In genomic region chr9:104899759-104900247, GRCh38 we compare ENCODE assay signal across 1 cellular context.
TF ChIP-seq lines count a peak whose summit lies in the region.

No MANE protein-coding gene starts in this region.

TF ChIP-seq in HepG2, 621 proteins besides CTCF, POLR2A, EP300 and RAD21 (continued from another document and continues in another):
- TF ChIP-seq ZBTB49 (CRISPR knock-in tag; IDR thresholded peaks at IDR 0.05; ENCODE audit: borderline replicate concordance) (no peak), NR2F2 (IDR thresholded peaks at IDR 0.05; ENCODE audit: borderline replicate concordance, low read depth) (peak; percentile 21; the same call in 1 of the 2 replicates), ZNF687 (CRISPR knock-in tag; IDR thresholded peaks at IDR 0.05) (peak; percentile 54), ZNF207 (IDR thresholded peaks at IDR 0.05; ENCODE audit: borderline replicate concordance) (no peak), ARID4A (CRISPR knock-in tag; IDR thresholded peaks at IDR 0.05; ENCODE audit: borderline replicate concordance) (peak; percentile 57; the same call in 1 of the 2 replicates), ZGPAT (CRISPR knock-in tag; IDR thresholded peaks at IDR 0.05) (peak; percentile 80), GATAD2A (CRISPR knock-in tag; IDR thresholded peaks at IDR 0.05) (peak; percentile 98), SAP130 (CRISPR knock-in tag; IDR thresholded peaks at IDR 0.05; ENCODE audit: low read depth) (peak; percentile 80), ZNF597 (CRISPR knock-in tag; IDR thresholded peaks at IDR 0.05) (no peak), FOXP4 (CRISPR knock-in tag; IDR thresholded peaks at IDR 0.05) (peak; percentile 91), ATF7-NPFF (CRISPR knock-in tag; IDR thresholded peaks at IDR 0.05; ENCODE audit: low read depth) (0 out of 2 replicates have a peak, but pooled peaks have one; percentile 30), AKAP8 (CRISPR knock-in tag; IDR thresholded peaks at IDR 0.05) (0 out of 2 replicates have a peak, but pooled peaks have one; percentile 59), SRF (IDR thresholded peaks at IDR 0.05; ENCODE audit: low read depth, low read length) (no peak), SOX5 (CRISPR knock-in tag; IDR thresholded peaks at IDR 0.05; ENCODE audit: borderline replicate concordance) (peak; percentile 91), SKI (IDR thresholded peaks at IDR 0.05; ENCODE audit: partially characterized antibody) (peak; percentile 70), RFXANK (CRISPR knock-in tag; IDR thresholded peaks at IDR 0.05) (no peak), CEBPZ (IDR thresholded peaks at IDR 0.05; ENCODE audit: low read length) (no peak), ARID3A (IDR thresholded peaks at IDR 0.05; ENCODE audit: low read depth, low read length) (peak; percentile 82), SP140L (CRISPR knock-in tag; IDR thresholded peaks at IDR 0.05; ENCODE audit: borderline replicate concordance) (peak; percentile 29; the same call in 1 of the 2 replicates), SSRP1 (CRISPR knock-in tag; IDR thresholded peaks at IDR 0.05) (no peak), FOXJ3 (CRISPR knock-in tag; IDR thresholded peaks at IDR 0.05; ENCODE audit: borderline replicate concordance) (peak; percentile 93), HBP1 (CRISPR knock-in tag; IDR thresholded peaks at IDR 0.05; ENCODE audit: low read depth) (no peak), MXD3 (CRISPR knock-in tag; IDR thresholded peaks at IDR 0.05) (no peak), MED1 (CRISPR knock-in tag; IDR thresholded peaks at IDR 0.05) (peak; percentile 99), MBD4 (IDR thresholded peaks at IDR 0.05; ENCODE audit: borderline replicate concordance, low read length) (0 out of 2 replicates have a peak, but pooled peaks have one; percentile 43), ZNF20 (CRISPR knock-in tag; IDR thresholded peaks at IDR 0.05) (no peak), ZBTB14 (CRISPR knock-in tag; IDR thresholded peaks at IDR 0.05) (no peak)
